Comparison of ENCODE assay signal across 24 cellular contexts in the genomic region with DNA sequence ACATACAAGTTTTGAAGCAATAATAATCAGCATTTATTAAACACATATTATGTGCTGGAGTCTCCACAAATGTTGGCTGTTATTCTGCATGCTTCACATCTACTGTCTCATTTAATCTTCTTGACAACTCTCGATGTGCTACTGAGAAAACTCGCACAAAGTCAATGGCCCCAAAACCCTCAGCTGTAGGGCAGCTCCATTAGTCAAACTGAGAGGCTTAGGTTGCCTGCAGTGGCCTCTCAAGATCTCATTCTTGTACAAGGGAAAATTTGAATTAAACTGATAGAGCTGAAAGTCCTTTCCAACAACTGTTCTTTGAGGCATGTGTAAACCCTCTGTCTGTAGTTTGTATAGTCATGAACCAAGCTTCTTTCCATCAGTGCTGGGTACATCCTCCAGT. TPM values are rescaled to one million over a fixed set of nuclear protein-coding genes. Genes with fewer than 3 reads are reported as not detected.
DNase-seq lines count a peak whose midpoint lies in the region; ATAC-seq and TF ChIP-seq lines count a peak whose summit lies in the region.
"Had no signal": no experiment of that assay in that cellular context is flagged by ENCODE, and none has a peak within 500 bp of the region (broad histone marks: within the 10 kb centered on the region; RNA-seq: fewer than 3 reads in every experiment).

No MANE protein-coding gene starts in this region.

- peaks cover 0 to 48% (median 16%) of the 10 kb centered on the region in 4 donors for H3K4me1 ChIP-seq in tibial nerve
- H3K4me1 ChIP-seq: A549, BE2C had no signal

- peak; percentile 54 for DNase-seq in WERI-Rb-1
- DNase-seq in tibial nerve (ENCODE audit: low spot score in 2 of 2), result no peak
- DNase-seq in activated CD4-positive, CD25-positive, alpha-beta regulatory T cell treated with anti-CD3 and anti-CD28 coated beads, Interleukin-2, amount 50 U/mL, for 72 hours, result no peak
- no peak for DNase-seq in T-helper 2 cell treated with Interferon-gamma antibody and Interleukin-4, amounts not matched to agents 5 μg/mL and 100 μg/mL, for 36 hours (ENCODE audit: low spot score)
- DNase-seq: 8988T; ACHN; AML-193; BE2C; Calu3; CD4-positive, alpha-beta T cell; CD8-positive, alpha-beta memory T cell; COR-L47; DMS53; DMS79 treated with DMSO at 0.1 percent for 48 hours; GF-D8; GM23248; H7 had no signal

- no peaks in the 10 kb centered on the region for H3K27me3 ChIP-seq in WERI-Rb-1 (ENCODE audit: insufficient read depth, low read depth, severe bottlenecking)
- no peaks in the 10 kb centered on the region for H3K27me3 ChIP-seq in tibial nerve
- H3K27me3 ChIP-seq: BE2C; BLaER1 treated with 17β-estradiol and CSF1 and Interleukin-3, amounts not matched to agents 10 nM and 100 nM had no signal

- no peak for TF ChIP-seq EP300 in tibial nerve (IDR thresholded peaks at IDR 0.05)

- no peaks in the 10 kb centered on the region for H3K27me3 Mint-ChIP-seq in T-helper 2 cell treated with Interferon-gamma antibody and Interleukin-4, amounts not matched to agents 5 μg/mL and 100 μg/mL, for 36 hours (ENCODE audit: low read depth)
- H3K27me3 Mint-ChIP-seq: CD4-positive, alpha-beta T cell; CD8-positive, alpha-beta memory T cell had no signal

- H3K4me3 ChIP-seq in WERI-Rb-1 (ENCODE audit: low read depth, low read length) (no peak overlapping the region), tibial nerve (no peak overlapping the region)
- H3K4me3 ChIP-seq: A549; BLaER1 treated with 17β-estradiol and CSF1 and Interleukin-3, amounts not matched to agents 10 nM and 100 nM; GM23248 had no signal

- H3K9me3 Mint-ChIP-seq in T-helper 2 cell treated with Interferon-gamma antibody and Interleukin-4, amounts not matched to agents 5 μg/mL and 100 μg/mL, for 36 hours, result no peaks in the 10 kb centered on the region

- no peaks in the 10 kb centered on the region for H3K36me3 ChIP-seq in WERI-Rb-1
- peaks cover 0 to 7% (median 0%) of the 10 kb centered on the region in 3 donors for H3K36me3 ChIP-seq in tibial nerve
- H3K36me3 ChIP-seq: BE2C had no signal

- peaks cover 23% of the 10 kb centered on the region for H3K36me3 Mint-ChIP-seq in T-helper 2 cell treated with Interferon-gamma antibody and Interleukin-4, amounts not matched to agents 5 μg/mL and 100 μg/mL, for 36 hours (ENCODE audit: low read depth)

- peaks cover 7% of the 10 kb centered on the region for H3K4me1 Mint-ChIP-seq in T-helper 2 cell treated with Interferon-gamma antibody and Interleukin-4, amounts not matched to agents 5 μg/mL and 100 μg/mL, for 36 hours (ENCODE audit: low read depth)

- no peaks in the 10 kb centered on the region for H3K9me3 ChIP-seq in WERI-Rb-1 (ENCODE audit: severe bottlenecking)
- no peaks in the 10 kb centered on the region for H3K9me3 ChIP-seq in tibial nerve
- H3K9me3 ChIP-seq: A549, BE2C had no signal

- H3K4me3 Mint-ChIP-seq in T-helper 2 cell treated with Interferon-gamma antibody and Interleukin-4, amounts not matched to agents 5 μg/mL and 100 μg/mL, for 36 hours, result no peak overlapping the region
- H3K4me3 Mint-ChIP-seq: CD14-positive monocyte; CD4-positive, alpha-beta T cell; CD8-positive, alpha-beta memory T cell had no signal

- no peak for TF ChIP-seq POLR2A in tibial nerve (IDR thresholded peaks at IDR 0.05)

- no peak overlapping the region for H3K27ac Mint-ChIP-seq in T-helper 2 cell treated with Interferon-gamma antibody and Interleukin-4, amounts not matched to agents 5 μg/mL and 100 μg/mL, for 36 hours
- H3K27ac Mint-ChIP-seq: CD4-positive, alpha-beta T cell had no signal

- WGBS in tibial nerve, 2 donors, result 69 to 92% methylated on average over 2 of the region's 2 CpGs

- TF ChIP-seq CTCF in WERI-Rb-1 (IDR thresholded peaks at IDR 0.05; ENCODE audit: low read depth, low read length) (no peak), tibial nerve (IDR thresholded peaks at IDR 0.05) (no peak)

- ATAC-seq in HG02610 (IDR thresholded peaks at IDR 0.05; ENCODE audit: unreplicated experiment) (peak; percentile 62), HG02885 (IDR thresholded peaks at IDR 0.05; ENCODE audit: poor library complexity, unreplicated experiment) (peak; percentile 49), HG03469 (IDR thresholded peaks at IDR 0.05; ENCODE audit: unreplicated experiment) (no peak)
- ATAC-seq: A549, HCT116 had no signal

- H3K27ac ChIP-seq in WERI-Rb-1 (peak overlapping the region; percentile 43), tibial nerve (peak overlapping the region in 3 of 4 donors; percentile 34 to 78 (median 73))
- H3K27ac ChIP-seq: A549; BLaER1 treated with 17β-estradiol and CSF1 and Interleukin-3, amounts not matched to agents 10 nM and 100 nM; GM23248 had no signal

RNA-seq across cellular contexts. Expression of gene MBOAT1, which starts 49.8 kb away (rescaled TPM):
- total RNA-seq in tibial nerve, result 10 to 100 TPM; 12.3 to 25.6 (median 19.2) TPM
